Comparison of ENCODE assay signal across 1 cellular context in genomic region chr12:96497800-96498199, GRCh38.
TF ChIP-seq lines count a peak whose summit lies in the region.

No MANE protein-coding gene starts in this region.

TF ChIP-seq in GM12878, 131 proteins besides CTCF, POLR2A, EP300 and RAD21:
- no peak for TF ChIP-seq POLR2AphosphoS2 (IDR thresholded peaks at IDR 0.05; ENCODE audit: low read depth, low read length)
- no peak for TF ChIP-seq ATF3 (IDR thresholded peaks at IDR 0.05; ENCODE audit: borderline replicate concordance, extremely low read depth, low read depth, low read length)
- TF ChIP-seq GABPA (IDR thresholded peaks at IDR 0.05; ENCODE audit: low read depth) = no peak
- TF ChIP-seq YY1 (IDR thresholded peaks at IDR 0.05; ENCODE audit: low read depth, low read length) = no peak
